10 cellular contexts compared by ENCODE assay signal in genomic region chr2:101305044-101305443, GRCh38. TPM values are rescaled to one million over a fixed set of nuclear protein-coding genes. Genes with fewer than 3 reads are reported as not detected.
DNase-seq lines count a peak whose midpoint lies in the region; ATAC-seq and TF ChIP-seq lines count a peak whose summit lies in the region.
"Had no signal": no experiment of that assay in that cellular context is flagged by ENCODE, and none has a peak within 500 bp of the region (broad histone marks: within the 10 kb centered on the region; RNA-seq: fewer than 3 reads in every experiment).

No MANE protein-coding gene starts in this region.

- H3K9ac ChIP-seq in neural progenitor cell = no peak overlapping the region
- H3K9ac ChIP-seq: parathyroid adenoma had no signal

- no peak overlapping the region for H2AFZ ChIP-seq in neural progenitor cell (replicated peaks)
- H2AFZ ChIP-seq: parathyroid adenoma had no signal

- H3K27me3 ChIP-seq in foreskin keratinocyte (no peaks in the 10 kb centered on the region), spleen (replicated peaks in 1 of 7) (no peaks in the 10 kb centered on the region), neural progenitor cell (peaks cover 12% of the 10 kb centered on the region)

- DNase-seq in T-helper 2 cell treated with Interferon-gamma antibody and Interleukin-4, amounts not matched to agents 5 μg/mL and 100 μg/mL, for 36 hours (ENCODE audit: low spot score) = no peak
- DNase-seq in T-helper 2 cell (no peak), foreskin keratinocyte (no peak), spleen (no peak), DMS153 treated with DMSO at 0.1 percent for 48 hours (lab: John Stamatoyannopoulos, UW; ENCODE audit: unreplicated experiment) (no peak), neural progenitor cell (ENCODE audit: low spot score) (no peak)
- DNase-seq in activated CD4-positive, alpha-beta memory T cell treated with anti-CD3 and anti-CD28 coated beads, Interleukin-2, amount 10 ng/mL, durations not matched to agents 7 days and 5 days = no peak
- DNase-seq: NCI-H1092 had no signal

- no peaks in the 10 kb centered on the region for H3K9me3 ChIP-seq in spleen
- H3K9me3 ChIP-seq in neural progenitor cell (ENCODE audit: low read depth) = no peaks in the 10 kb centered on the region

- WGBS in spleen, 5 donors = 76 to 91% (median 84%) methylated on average over 4 of the region's 4 CpGs

- H3K4me2 ChIP-seq in neural progenitor cell = no peak overlapping the region

- no peak overlapping the region for H3K27ac Mint-ChIP-seq in T-helper 2 cell treated with Interferon-gamma antibody and Interleukin-4, amounts not matched to agents 5 μg/mL and 100 μg/mL, for 36 hours
- peak overlapping the region; percentile 97 for H3K27ac Mint-ChIP-seq in activated CD4-positive, alpha-beta memory T cell treated with anti-CD3 and anti-CD28 coated beads, Interleukin-2, amount 10 ng/mL, durations not matched to agents 7 days and 5 days
- H3K27ac Mint-ChIP-seq in neural progenitor cell = no peak overlapping the region

- H3K36me3 Mint-ChIP-seq in T-helper 2 cell treated with Interferon-gamma antibody and Interleukin-4, amounts not matched to agents 5 μg/mL and 100 μg/mL, for 36 hours (ENCODE audit: low read depth) = peaks cover 56% of the 10 kb centered on the region
- H3K36me3 Mint-ChIP-seq in activated CD4-positive, alpha-beta memory T cell treated with anti-CD3 and anti-CD28 coated beads, Interleukin-2, amount 10 ng/mL, durations not matched to agents 7 days and 5 days (ENCODE audit: low read depth) = peaks cover 64% of the 10 kb centered on the region
- peaks cover 22% of the 10 kb centered on the region for H3K36me3 Mint-ChIP-seq in neural progenitor cell

- H3K4me3 ChIP-seq in spleen = peak overlapping the region in 7 of 8 donors; percentile 11 to 87 (median 78)
- H3K4me3 ChIP-seq in neural progenitor cell = no peak overlapping the region

- TF ChIP-seq CTCF in foreskin keratinocyte (conservative IDR thresholded peaks at IDR 0.05) (no peak), spleen (IDR thresholded peaks at IDR 0.05 in 8 of 11, conservative IDR thresholded peaks at IDR 0.05 in 3 of 11) (no peak), neural progenitor cell (IDR thresholded peaks at IDR 0.05) (no peak)

- CTCF ChIA-PET in activated CD4-positive, alpha-beta memory T cell treated with anti-CD3 and anti-CD28 coated beads, Interleukin-2, amount 10 ng/mL, durations not matched to agents 7 days and 5 days (lab: Charles Lee) = interaction anchor here (1.1 kb wide), 1 partner anchor 37 kb away, joined by 4 read pairs; no protein-coding TSS in a partner anchor

- peaks cover 67% of the 10 kb centered on the region for H3K79me2 ChIP-seq in neural progenitor cell (ENCODE audit: low read depth)

- intact Hi-C loops in spleen (cut with DNase I; ENCODE audit: low total_unique reads) = loop anchor here (10.0 kb wide), 1 partner anchor 50 kb away; the partner anchor contains the start of gene CNOT11

- H3K27ac ChIP-seq in foreskin keratinocyte = peak overlapping the region; percentile 76
- H3K27ac ChIP-seq in spleen = peak overlapping the region in 7 of 8 donors; percentile 96 to 100 (median 99)
- H3K27ac ChIP-seq in neural progenitor cell = no peak overlapping the region
- H3K27ac ChIP-seq: parathyroid adenoma had no signal

- ATAC-seq in foreskin keratinocyte = no peak
- no peak for ATAC-seq in HG03039 (IDR thresholded peaks at IDR 0.05; ENCODE audit: unreplicated experiment)

- TF ChIP-seq POLR2A in spleen (IDR thresholded peaks at IDR 0.05) = no peak

- H3K4me3 Mint-ChIP-seq in T-helper 2 cell treated with Interferon-gamma antibody and Interleukin-4, amounts not matched to agents 5 μg/mL and 100 μg/mL, for 36 hours = peak overlapping the region; percentile 100
- H3K4me3 Mint-ChIP-seq in activated CD4-positive, alpha-beta memory T cell treated with anti-CD3 and anti-CD28 coated beads, Interleukin-2, amount 10 ng/mL, durations not matched to agents 7 days and 5 days = peak overlapping the region; percentile 100
- H3K4me3 Mint-ChIP-seq in neural progenitor cell = no peak overlapping the region

- H3K9me3 Mint-ChIP-seq in T-helper 2 cell treated with Interferon-gamma antibody and Interleukin-4, amounts not matched to agents 5 μg/mL and 100 μg/mL, for 36 hours = no peaks in the 10 kb centered on the region
- H3K9me3 Mint-ChIP-seq in activated CD4-positive, alpha-beta memory T cell treated with anti-CD3 and anti-CD28 coated beads, Interleukin-2, amount 10 ng/mL, durations not matched to agents 7 days and 5 days = no peaks in the 10 kb centered on the region
- peaks cover 4% of the 10 kb centered on the region for H3K9me3 Mint-ChIP-seq in neural progenitor cell

- no peaks in the 10 kb centered on the region for H3K27me3 Mint-ChIP-seq in T-helper 2 cell treated with Interferon-gamma antibody and Interleukin-4, amounts not matched to agents 5 μg/mL and 100 μg/mL, for 36 hours (ENCODE audit: low read depth)
- H3K27me3 Mint-ChIP-seq in activated CD4-positive, alpha-beta memory T cell treated with anti-CD3 and anti-CD28 coated beads, Interleukin-2, amount 10 ng/mL, durations not matched to agents 7 days and 5 days = no peaks in the 10 kb centered on the region
- peaks cover 4% of the 10 kb centered on the region for H3K27me3 Mint-ChIP-seq in neural progenitor cell (ENCODE audit: insufficient read depth, low read depth)

- peaks cover 46% of the 10 kb centered on the region for H4K20me1 ChIP-seq in neural progenitor cell (ENCODE audit: low read depth)

- no peaks in the 10 kb centered on the region for H3F3A ChIP-seq in neural progenitor cell (ENCODE audit: low read depth)

- H3K4me1 ChIP-seq in foreskin keratinocyte = peaks cover 17% of the 10 kb centered on the region
- peaks cover 44 to 91% (median 79%) of the 10 kb centered on the region in 6 donors for H3K4me1 ChIP-seq in spleen
- peaks cover 11% of the 10 kb centered on the region for H3K4me1 ChIP-seq in neural progenitor cell
- H3K4me1 ChIP-seq: parathyroid adenoma had no signal

- H3K36me3 ChIP-seq in spleen (peaks cover 0 to 63% (median 3%) of the 10 kb centered on the region in 6 donors), neural progenitor cell (no peaks in the 10 kb centered on the region)

- peaks cover 53% of the 10 kb centered on the region for H3K4me1 Mint-ChIP-seq in T-helper 2 cell treated with Interferon-gamma antibody and Interleukin-4, amounts not matched to agents 5 μg/mL and 100 μg/mL, for 36 hours (ENCODE audit: low read depth)
- peaks cover 72% of the 10 kb centered on the region for H3K4me1 Mint-ChIP-seq in activated CD4-positive, alpha-beta memory T cell treated with anti-CD3 and anti-CD28 coated beads, Interleukin-2, amount 10 ng/mL, durations not matched to agents 7 days and 5 days
- peaks cover 28% of the 10 kb centered on the region for H3K4me1 Mint-ChIP-seq in neural progenitor cell

- POLR2A ChIA-PET in activated CD4-positive, alpha-beta memory T cell treated with anti-CD3 and anti-CD28 coated beads, Interleukin-2, amount 10 ng/mL, durations not matched to agents 7 days and 5 days (lab: Charles Lee) = interaction anchor here (1.4 to 2.8 kb wide), 3 partner anchors 23 to 52 kb away, joined by 5 to 64 read pairs (median 25); partner anchors contain the start of gene CNOT11

RNA-seq across cellular contexts. Expression of gene RNF149, which starts 3.5 kb away (rescaled TPM):
- total RNA-seq in activated CD4-positive, alpha-beta memory T cell treated with anti-CD3 and anti-CD28 coated beads, Interleukin-2, amount 10 ng/mL, durations not matched to agents 7 days and 5 days = 100 to 1,000 TPM; 115 to 116 TPM
- total RNA-seq in foreskin keratinocyte (53.6 and 55.9 TPM in 2 replicates), spleen (100 to 1,000 TPM; 141 to 398 (median 234) TPM), neural progenitor cell (ENCODE audit: low replicate concordance) (28.1 and 35.0 TPM in 2 replicates)
- polyA plus RNA-seq in foreskin keratinocyte (33.0 and 37.9 TPM in 2 replicates), spleen (10 to 100 TPM; 31.8 to 64.1 (median 54.2) TPM)

RNA-seq across cellular contexts. Expression of gene CNOT11, which starts 52.4 kb away (rescaled TPM):
- 10 to 100 TPM; 60.3 to 65.9 TPM for total RNA-seq in activated CD4-positive, alpha-beta memory T cell treated with anti-CD3 and anti-CD28 coated beads, Interleukin-2, amount 10 ng/mL, durations not matched to agents 7 days and 5 days
- 55.9 and 59.7 TPM in 2 replicates for total RNA-seq in foreskin keratinocyte
- 30.5 and 35.4 TPM in 2 replicates for polyA plus RNA-seq in foreskin keratinocyte
- total RNA-seq in spleen = 10 to 100 TPM; 29.8 to 36.4 (median 34.1) TPM
- 10 to 100 TPM; 17.9 to 22.7 (median 20.1) TPM for polyA plus RNA-seq in spleen
- total RNA-seq in neural progenitor cell (ENCODE audit: low replicate concordance) = 38.0 and 39.0 TPM in 2 replicates
